In genomic region chr17:5430413-5430999, GRCh38 we compare ENCODE assay signal across 13 cellular contexts. TPM values are rescaled to one million over a fixed set of nuclear protein-coding genes. Genes with fewer than 3 reads are reported as not detected.
DNase-seq lines count a peak whose midpoint lies in the region; ATAC-seq, FAIRE-seq and TF ChIP-seq lines count a peak whose summit lies in the region.
"Had no signal": no experiment of that assay in that cellular context is flagged by ENCODE, and none has a peak within 500 bp of the region (broad histone marks: within the 10 kb centered on the region; RNA-seq: fewer than 3 reads in every experiment).

No MANE protein-coding gene starts in this region.

- 90% methylated on average over 3 of the region's 3 CpGs for WGBS in HepG2 (ENCODE audit: low lambda C conversion rate)

- TF ChIP-seq EP300 in HepG2 (IDR thresholded peaks at IDR 0.05; ENCODE audit: low read depth in 2 of 2, low read length in 2 of 2) (no peak), HepG2 (CRISPR knock-in tag; IDR thresholded peaks at IDR 0.05; ENCODE audit: borderline replicate concordance) (no peak)

- no peaks in the 10 kb centered on the region for H3K27me3 Mint-ChIP-seq in activated naive CD4-positive, alpha-beta T cell treated with anti-CD3 and anti-CD28 coated beads, Interleukin-2, amount 50 U/mL, for 24 hours
- H3K27me3 Mint-ChIP-seq in stimulated activated naive CD8-positive, alpha-beta T cell treated with anti-CD3 and anti-CD28 coated beads, Interleukin-15, amount 100 ng/mL, for 72 hours: no peaks in the 10 kb centered on the region

- no peaks in the 10 kb centered on the region for H3K9me3 Mint-ChIP-seq in activated naive CD4-positive, alpha-beta T cell treated with anti-CD3 and anti-CD28 coated beads, Interleukin-2, amount 50 U/mL, for 24 hours
- no peaks in the 10 kb centered on the region for H3K9me3 Mint-ChIP-seq in stimulated activated naive CD8-positive, alpha-beta T cell treated with anti-CD3 and anti-CD28 coated beads, Interleukin-15, amount 100 ng/mL, for 72 hours

- FAIRE-seq in HepG2 (lab: Jason Lieb, UNC): no peak
- FAIRE-seq: islet of Langerhans had no signal

- H3K27ac Mint-ChIP-seq in activated naive CD4-positive, alpha-beta T cell treated with anti-CD3 and anti-CD28 coated beads, Interleukin-2, amount 50 U/mL, for 24 hours: peak overlapping the region; percentile 65
- peak overlapping the region; percentile 64 to 81 for H3K27ac Mint-ChIP-seq in stimulated activated naive CD8-positive, alpha-beta T cell treated with anti-CD3 and anti-CD28 coated beads, Interleukin-15, amount 100 ng/mL, for 72 hours

- H3K9ac ChIP-seq in HepG2 (ENCODE audit: insufficient read depth, low read depth, low read length): no peak overlapping the region
- no peak overlapping the region for H3K9ac ChIP-seq in PC-3 (ENCODE audit: low read length)

- H3K9me3 ChIP-seq in HepG2 (ENCODE audit: low read length) (no peaks in the 10 kb centered on the region), PC-3 (ENCODE audit: low read length) (no peaks in the 10 kb centered on the region)

- H3F3A ChIP-seq in PC-3 (ENCODE audit: low read length, unreplicated experiment): peaks cover 4% of the 10 kb centered on the region

- H3K27ac ChIP-seq in HepG2 (ENCODE audit: extremely low read length, insufficient read depth, low read length) (no peak overlapping the region), PC-3 (ENCODE audit: low read length) (no peak overlapping the region)
- H3K27ac ChIP-seq: brain microvascular endothelial cell had no signal

- TF ChIP-seq CTCF in epithelial cell of esophagus (IDR thresholded peaks at IDR 0.05; ENCODE audit: insufficient read depth, low read depth, low read length, missing control alignments) (no peak), HepG2 (CRISPR knock-in tag; IDR thresholded peaks at IDR 0.05) (no peak), PC-3 (conservative IDR thresholded peaks at IDR 0.05; ENCODE audit: low read depth, low read length) (no peak)

- POLR2A ChIA-PET in HepG2 (lab: Yijun Ruan, JAX): interaction anchor here (1.6 to 5.4 kb wide), 2 partner anchors 9 to 11 kb away, joined by 5 to 30 read pairs; partner anchors contain the start of genes C1QBP, NUP88 and RPAIN
- POLR2A ChIA-PET in PC-3 (lab: Charles Lee; ENCODE audit: unreplicated experiment): interaction anchor here (0.7 kb wide), 1 partner anchor 1722 kb away, joined by 23 read pairs; no protein-coding TSS in a partner anchor

- no peaks in the 10 kb centered on the region for H3K27me3 ChIP-seq in HepG2 (ENCODE audit: control insufficient read depth in 1 of 2, insufficient read depth in 2 of 2, low read length in 2 of 2)
- no peaks in the 10 kb centered on the region for H3K27me3 ChIP-seq in PC-3 (ENCODE audit: low read length)
- H3K27me3 ChIP-seq: brain microvascular endothelial cell had no signal

- CTCF ChIA-PET in HepG2 (lab: Yijun Ruan, JAX; ENCODE audit: low intra/inter-chr PET ratio, low total read pairs) (no interaction called here), PC-3 (lab: Charles Lee) (interaction anchor here (0.7 kb wide), 1 partner anchor 1087 kb away, joined by 14 read pairs; no protein-coding TSS in a partner anchor)

- BruUV-seq in HepG2 (replicated peaks; lab: Mats Ljungman, UMichigan) (no TSS peak), PC-3 (replicated peaks; lab: Mats Ljungman, UMichigan) (no TSS peak)

- no peaks in the 10 kb centered on the region for H3K9me2 ChIP-seq in PC-3 (replicated peaks; ENCODE audit: low read length)

- intact Hi-C loops in HepG2 (cut with micrococcal nuclease; ENCODE audit: unreplicated experiment): no loop called here
- intact Hi-C loops in PC-3 (cut with micrococcal nuclease): no loop called here

- H3K4me3 ChIP-seq in epithelial cell of esophagus (ENCODE audit: low read length) (no peak overlapping the region), HepG2 (replicated peaks in 1 of 3; ENCODE audit: insufficient read depth in 1 of 3, low read depth in 2 of 3, low read length in 3 of 3) (no peak overlapping the region), PC-3 (ENCODE audit: low read length) (no peak overlapping the region)

- H3K79me2 ChIP-seq in HepG2 (ENCODE audit: insufficient read depth, low read length) (peaks cover 11% of the 10 kb centered on the region), PC-3 (ENCODE audit: low read length) (peaks cover 9% of the 10 kb centered on the region)

- H4K20me1 ChIP-seq in HepG2 (ENCODE audit: insufficient read depth, low read length) (peaks cover 3% of the 10 kb centered on the region; the same call in 1 of the 2 replicates), PC-3 (ENCODE audit: low read length) (peaks cover 5% of the 10 kb centered on the region; the same call in 1 of the 2 replicates)

- H3K4me1 ChIP-seq in HepG2 (ENCODE audit: insufficient read depth, low read length): peaks cover 13% of the 10 kb centered on the region
- no peaks in the 10 kb centered on the region for H3K4me1 ChIP-seq in PC-3 (ENCODE audit: insufficient read depth, low read length)

- H3K4me1 Mint-ChIP-seq in activated naive CD4-positive, alpha-beta T cell treated with anti-CD3 and anti-CD28 coated beads, Interleukin-2, amount 50 U/mL, for 24 hours: peaks cover 9% of the 10 kb centered on the region
- peaks cover 28% of the 10 kb centered on the region for H3K4me1 Mint-ChIP-seq in stimulated activated naive CD8-positive, alpha-beta T cell treated with anti-CD3 and anti-CD28 coated beads, Interleukin-15, amount 100 ng/mL, for 72 hours

- peaks cover 9% of the 10 kb centered on the region for H3K36me3 Mint-ChIP-seq in activated naive CD4-positive, alpha-beta T cell treated with anti-CD3 and anti-CD28 coated beads, Interleukin-2, amount 50 U/mL, for 24 hours

- TF ChIP-seq POLR2A in HepG2 (IDR thresholded peaks at IDR 0.05; ENCODE audit: insufficient read depth in 1 of 2, low read depth in 2 of 2, low read length in 2 of 2): no peak

- H3K4me3 Mint-ChIP-seq in activated naive CD4-positive, alpha-beta T cell treated with anti-CD3 and anti-CD28 coated beads, Interleukin-2, amount 50 U/mL, for 24 hours: no peak overlapping the region
- H3K4me3 Mint-ChIP-seq in stimulated activated naive CD8-positive, alpha-beta T cell treated with anti-CD3 and anti-CD28 coated beads, Interleukin-15, amount 100 ng/mL, for 72 hours: no peak overlapping the region

- no peak for DNase-seq in activated naive CD4-positive, alpha-beta T cell treated with Interleukin-2 at 50 U/mL for 16 hours
- peak; percentile 38 for DNase-seq in epithelial cell of esophagus (ENCODE audit: low read depth)
- no peak for DNase-seq in stimulated activated naive CD8-positive, alpha-beta T cell treated with anti-CD3 and anti-CD28 coated beads, Interleukin-15, amount 100 ng/mL, for 72 hours
- no peak for DNase-seq in HepG2 (ENCODE audit: low spot score)
- no peak for DNase-seq in PC-3
- DNase-seq: brain microvascular endothelial cell; GF-D8; NCI-H1694; NCI-H526; stimulated activated CD4-positive, alpha-beta T cell treated with anti-CD3 and anti-CD28 coated beads, Interleukin-12 subunit alpha, Interleukin-12 subunit beta, amount 100 ng/mL, for 4 hours had no signal

- in situ Hi-C loops in HepG2 (cut with HindIII; ENCODE audit: extremely low pct_ligation_motif_present, low pct_unique_long_range_greater_than_20kb): no loop called here

- peaks cover 34 to 78% of the 10 kb centered on the region in 2 experiments for H3K36me3 ChIP-seq in HepG2 (replicated peaks in 1 of 2; ENCODE audit: control insufficient read depth in 1 of 2, insufficient read depth in 2 of 2, low read length in 2 of 2)
- H3K36me3 ChIP-seq in PC-3 (ENCODE audit: low read depth, low read length): peaks cover 44% of the 10 kb centered on the region

- H3K4me2 ChIP-seq in HepG2 (ENCODE audit: low read depth, low read length): no peak overlapping the region
- no peak overlapping the region for H3K4me2 ChIP-seq in PC-3 (ENCODE audit: low read length)

- no peak for ATAC-seq in stimulated activated naive CD8-positive, alpha-beta T cell treated with anti-CD3 and anti-CD28 coated beads, Interleukin-15, amount 100 ng/mL, for 72 hours
- ATAC-seq in HepG2 (no peak), PC-3 (no peak)
- ATAC-seq: activated CD4-positive, CD25-positive, alpha-beta regulatory T cell treated with anti-CD3 and anti-CD28 coated beads, Interleukin-2, amount 50 U/mL, for 24 hours had no signal

- no peak for TF ChIP-seq RAD21 in HepG2 (CRISPR knock-in tag; IDR thresholded peaks at IDR 0.05)

- H2AFZ ChIP-seq in HepG2 (ENCODE audit: low read length): no peak overlapping the region
- H2AFZ ChIP-seq in PC-3 (ENCODE audit: low read length): no peak overlapping the region

RNA-seq across cellular contexts. Expression of gene C1QBP, which starts 8.4 kb away (rescaled TPM):
- 631 and 680 TPM in 2 replicates for total RNA-seq in HepG2 (2016; rRNA removed; fragmentation: Illumina TruSeq; extraction: Trizol)
- 223 and 253 TPM in 2 replicates for total RNA-seq in HepG2 (2016; cell fraction: cytosol; rRNA removed; fragmentation: Illumina TruSeq; extraction: Trizol; ENCODE audit: low read depth)
- 605 and 675 TPM in 2 replicates for total RNA-seq in HepG2 (2016; cell fraction: insoluble cytoplasmic fraction; rRNA removed; fragmentation: Illumina TruSeq; extraction: Trizol)
- total RNA-seq in HepG2 (2016; cell fraction: membrane; rRNA removed; fragmentation: Illumina TruSeq; extraction: Trizol): 338 and 363 TPM in 2 replicates
- total RNA-seq in HepG2 (2016; cell fraction: nucleus; rRNA removed; fragmentation: Illumina TruSeq; extraction: Trizol): 227 and 273 TPM in 2 replicates
- polyA plus RNA-seq in HepG2 (2011; rRNA removed): 143 and 219 TPM in 2 replicates
- polyA plus RNA-seq in HepG2 (2011; cell fraction: cytosol; rRNA removed): 153 and 205 TPM in 2 replicates
- polyA plus RNA-seq in HepG2 (2011; cell fraction: nucleus; rRNA removed): 59.5 and 75.2 TPM in 2 replicates
- 262 and 271 TPM in 2 replicates for polyA plus RNA-seq in HepG2 (2012)
- 208 and 216 TPM in 2 replicates for polyA plus RNA-seq in HepG2 (2016; cell fraction: cytosol; fragmentation: Illumina TruSeq; extraction: Trizol; ENCODE audit: low read depth)
- 559 and 587 TPM in 2 replicates for polyA plus RNA-seq in HepG2 (2016; cell fraction: insoluble cytoplasmic fraction; fragmentation: Illumina TruSeq; extraction: Trizol; ENCODE audit: low read depth)
- polyA plus RNA-seq in HepG2 (2016; cell fraction: membrane; fragmentation: Illumina TruSeq; extraction: Trizol; ENCODE audit: low read depth): 287 and 298 TPM in 2 replicates
- polyA plus RNA-seq in HepG2 (2016; cell fraction: nucleus; fragmentation: Illumina TruSeq; extraction: Trizol; ENCODE audit: insufficient read depth, low read depth): 354 and 385 TPM in 2 replicates
- polyA minus RNA-seq in HepG2 (2011; rRNA and poly(A)+ RNA removed; ENCODE audit: low replicate concordance): 48.7 and 110 TPM in 2 replicates
- polyA minus RNA-seq in HepG2 (2011; cell fraction: cytosol; rRNA and poly(A)+ RNA removed): 109 and 144 TPM in 2 replicates
- 43.8 and 49.1 TPM in 2 replicates for polyA minus RNA-seq in HepG2 (2011; cell fraction: nucleus; rRNA and poly(A)+ RNA removed)
- 303 and 308 TPM in 2 replicates for total RNA-seq in PC-3 (2014; rRNA removed)

RNA-seq across cellular contexts. Expression of gene RPAIN, which starts 10.5 kb away (rescaled TPM):
- total RNA-seq in HepG2 (2016; rRNA removed; fragmentation: Illumina TruSeq; extraction: Trizol): 54.7 and 58.5 TPM in 2 replicates
- 16.2 and 18.9 TPM in 2 replicates for total RNA-seq in HepG2 (2016; cell fraction: cytosol; rRNA removed; fragmentation: Illumina TruSeq; extraction: Trizol; ENCODE audit: low read depth)
- 54.9 and 62.0 TPM in 2 replicates for total RNA-seq in HepG2 (2016; cell fraction: insoluble cytoplasmic fraction; rRNA removed; fragmentation: Illumina TruSeq; extraction: Trizol)
- 22.7 and 27.6 TPM in 2 replicates for total RNA-seq in HepG2 (2016; cell fraction: membrane; rRNA removed; fragmentation: Illumina TruSeq; extraction: Trizol)
- total RNA-seq in HepG2 (2016; cell fraction: nucleus; rRNA removed; fragmentation: Illumina TruSeq; extraction: Trizol): 50.9 and 60.8 TPM in 2 replicates
- 36.3 and 42.1 TPM in 2 replicates for polyA plus RNA-seq in HepG2 (2011; rRNA removed)
- polyA plus RNA-seq in HepG2 (2011; cell fraction: cytosol; rRNA removed): 26.3 and 28.2 TPM in 2 replicates
- 40.9 and 53.2 TPM in 2 replicates for polyA plus RNA-seq in HepG2 (2011; cell fraction: nucleus; rRNA removed)
- 28.1 and 30.8 TPM in 2 replicates for polyA plus RNA-seq in HepG2 (2012)
- 10.1 TPM in 2 replicates for polyA plus RNA-seq in HepG2 (2016; cell fraction: cytosol; fragmentation: Illumina TruSeq; extraction: Trizol; ENCODE audit: low read depth)
- polyA plus RNA-seq in HepG2 (2016; cell fraction: insoluble cytoplasmic fraction; fragmentation: Illumina TruSeq; extraction: Trizol; ENCODE audit: low read depth): 44.0 and 48.5 TPM in 2 replicates
- polyA plus RNA-seq in HepG2 (2016; cell fraction: membrane; fragmentation: Illumina TruSeq; extraction: Trizol; ENCODE audit: low read depth): 14.2 and 15.2 TPM in 2 replicates
- polyA plus RNA-seq in HepG2 (2016; cell fraction: nucleus; fragmentation: Illumina TruSeq; extraction: Trizol; ENCODE audit: insufficient read depth, low read depth): 80.1 and 81.6 TPM in 2 replicates
- 19.9 and 28.3 TPM in 2 replicates for polyA minus RNA-seq in HepG2 (2011; rRNA and poly(A)+ RNA removed; ENCODE audit: low replicate concordance)
- 7.7 and 10.6 TPM in 2 replicates for polyA minus RNA-seq in HepG2 (2011; cell fraction: cytosol; rRNA and poly(A)+ RNA removed)
- 50.2 and 57.8 TPM in 2 replicates for polyA minus RNA-seq in HepG2 (2011; cell fraction: nucleus; rRNA and poly(A)+ RNA removed)
- 46.1 and 47.9 TPM in 2 replicates for total RNA-seq in PC-3 (2014; rRNA removed)

RNA-seq across cellular contexts. Expression of gene NUP88, which starts 11.0 kb away (rescaled TPM):
- total RNA-seq in HepG2 (2016; rRNA removed; fragmentation: Illumina TruSeq; extraction: Trizol): 130 and 170 TPM in 2 replicates
- 30.4 and 32.6 TPM in 2 replicates for total RNA-seq in HepG2 (2016; cell fraction: cytosol; rRNA removed; fragmentation: Illumina TruSeq; extraction: Trizol; ENCODE audit: low read depth)
- 132 and 163 TPM in 2 replicates for total RNA-seq in HepG2 (2016; cell fraction: insoluble cytoplasmic fraction; rRNA removed; fragmentation: Illumina TruSeq; extraction: Trizol)
- total RNA-seq in HepG2 (2016; cell fraction: membrane; rRNA removed; fragmentation: Illumina TruSeq; extraction: Trizol): 54.6 and 60.9 TPM in 2 replicates
- total RNA-seq in HepG2 (2016; cell fraction: nucleus; rRNA removed; fragmentation: Illumina TruSeq; extraction: Trizol): 87.9 and 98.8 TPM in 2 replicates
- polyA plus RNA-seq in HepG2 (2011; rRNA removed): 39.5 and 48.2 TPM in 2 replicates
- 35.2 and 42.9 TPM in 2 replicates for polyA plus RNA-seq in HepG2 (2011; cell fraction: cytosol; rRNA removed)
- polyA plus RNA-seq in HepG2 (2011; cell fraction: nucleus; rRNA removed): 42.5 and 45.9 TPM in 2 replicates
- polyA plus RNA-seq in HepG2 (2012): 39.2 and 40.9 TPM in 2 replicates
- polyA plus RNA-seq in HepG2 (2016; cell fraction: cytosol; fragmentation: Illumina TruSeq; extraction: Trizol; ENCODE audit: low read depth): 17.3 and 19.0 TPM in 2 replicates
- polyA plus RNA-seq in HepG2 (2016; cell fraction: insoluble cytoplasmic fraction; fragmentation: Illumina TruSeq; extraction: Trizol; ENCODE audit: low read depth): 131 and 155 TPM in 2 replicates
- 25.3 and 31.8 TPM in 2 replicates for polyA plus RNA-seq in HepG2 (2016; cell fraction: membrane; fragmentation: Illumina TruSeq; extraction: Trizol; ENCODE audit: low read depth)
- polyA plus RNA-seq in HepG2 (2016; cell fraction: nucleus; fragmentation: Illumina TruSeq; extraction: Trizol; ENCODE audit: insufficient read depth, low read depth): 71.1 and 89.9 TPM in 2 replicates
- polyA minus RNA-seq in HepG2 (2011; rRNA and poly(A)+ RNA removed; ENCODE audit: low replicate concordance): 74.6 and 180 TPM in 2 replicates
- 43.0 and 46.7 TPM in 2 replicates for polyA minus RNA-seq in HepG2 (2011; cell fraction: cytosol; rRNA and poly(A)+ RNA removed)
- 105 and 113 TPM in 2 replicates for polyA minus RNA-seq in HepG2 (2011; cell fraction: nucleus; rRNA and poly(A)+ RNA removed)
- 83.6 and 103 TPM in 2 replicates for total RNA-seq in PC-3 (2014; rRNA removed)

RNA-seq across cellular contexts. Expression of gene DHX33, which starts 38.3 kb away (rescaled TPM):
- total RNA-seq in HepG2 (2016; rRNA removed; fragmentation: Illumina TruSeq; extraction: Trizol): 20.1 and 34.8 TPM in 2 replicates
- 12.8 and 14.6 TPM in 2 replicates for total RNA-seq in HepG2 (2016; cell fraction: cytosol; rRNA removed; fragmentation: Illumina TruSeq; extraction: Trizol; ENCODE audit: low read depth)
- 20.9 and 31.1 TPM in 2 replicates for total RNA-seq in HepG2 (2016; cell fraction: insoluble cytoplasmic fraction; rRNA removed; fragmentation: Illumina TruSeq; extraction: Trizol)
- 16.8 and 16.9 TPM in 2 replicates for total RNA-seq in HepG2 (2016; cell fraction: membrane; rRNA removed; fragmentation: Illumina TruSeq; extraction: Trizol)
- 20.4 and 22.7 TPM in 2 replicates for total RNA-seq in HepG2 (2016; cell fraction: nucleus; rRNA removed; fragmentation: Illumina TruSeq; extraction: Trizol)
- polyA plus RNA-seq in HepG2 (2011; rRNA removed): 15.5 and 18.4 TPM in 2 replicates
- 11.2 and 12.3 TPM in 2 replicates for polyA plus RNA-seq in HepG2 (2011; cell fraction: cytosol; rRNA removed)
- 20.2 and 22.4 TPM in 2 replicates for polyA plus RNA-seq in HepG2 (2011; cell fraction: nucleus; rRNA removed)
- polyA plus RNA-seq in HepG2 (2012): 15.6 and 16.6 TPM in 2 replicates
- 1.8 TPM in 2 replicates for polyA plus RNA-seq in HepG2 (2016; cell fraction: cytosol; fragmentation: Illumina TruSeq; extraction: Trizol; ENCODE audit: low read depth)
- 29.3 and 33.3 TPM in 2 replicates for polyA plus RNA-seq in HepG2 (2016; cell fraction: insoluble cytoplasmic fraction; fragmentation: Illumina TruSeq; extraction: Trizol; ENCODE audit: low read depth)
- 7.2 TPM in 2 replicates for polyA plus RNA-seq in HepG2 (2016; cell fraction: membrane; fragmentation: Illumina TruSeq; extraction: Trizol; ENCODE audit: low read depth)
- polyA plus RNA-seq in HepG2 (2016; cell fraction: nucleus; fragmentation: Illumina TruSeq; extraction: Trizol; ENCODE audit: insufficient read depth, low read depth): 46.3 and 53.5 TPM in 2 replicates
- polyA minus RNA-seq in HepG2 (2011; rRNA and poly(A)+ RNA removed; ENCODE audit: low replicate concordance): 44.5 and 49.7 TPM in 2 replicates
- 17.9 and 18.8 TPM in 2 replicates for polyA minus RNA-seq in HepG2 (2011; cell fraction: cytosol; rRNA and poly(A)+ RNA removed)
- 14.9 and 15.3 TPM in 2 replicates for polyA minus RNA-seq in HepG2 (2011; cell fraction: nucleus; rRNA and poly(A)+ RNA removed)
- total RNA-seq in PC-3 (2014; rRNA removed): 12.6 and 14.2 TPM in 2 replicates

RNA-seq across cellular contexts. Expression of gene DERL2, which starts 55.5 kb away (rescaled TPM):
- total RNA-seq in HepG2 (2016; rRNA removed; fragmentation: Illumina TruSeq; extraction: Trizol): 41.4 and 59.3 TPM in 2 replicates
- 25.6 and 28.7 TPM in 2 replicates for total RNA-seq in HepG2 (2016; cell fraction: cytosol; rRNA removed; fragmentation: Illumina TruSeq; extraction: Trizol; ENCODE audit: low read depth)
- 38.6 and 66.1 TPM in 2 replicates for total RNA-seq in HepG2 (2016; cell fraction: insoluble cytoplasmic fraction; rRNA removed; fragmentation: Illumina TruSeq; extraction: Trizol)
- 33.6 and 39.9 TPM in 2 replicates for total RNA-seq in HepG2 (2016; cell fraction: membrane; rRNA removed; fragmentation: Illumina TruSeq; extraction: Trizol)
- total RNA-seq in HepG2 (2016; cell fraction: nucleus; rRNA removed; fragmentation: Illumina TruSeq; extraction: Trizol): 60.7 and 77.4 TPM in 2 replicates
- polyA plus RNA-seq in HepG2 (2011; rRNA removed): 59.0 and 65.2 TPM in 2 replicates
- polyA plus RNA-seq in HepG2 (2011; cell fraction: cytosol; rRNA removed): 34.0 and 50.7 TPM in 2 replicates
- polyA plus RNA-seq in HepG2 (2011; cell fraction: nucleus; rRNA removed): 63.2 and 65.1 TPM in 2 replicates
- 36.4 and 42.5 TPM in 2 replicates for polyA plus RNA-seq in HepG2 (2012)
- 37.6 and 45.6 TPM in 2 replicates for polyA plus RNA-seq in HepG2 (2016; cell fraction: cytosol; fragmentation: Illumina TruSeq; extraction: Trizol; ENCODE audit: low read depth)
- polyA plus RNA-seq in HepG2 (2016; cell fraction: insoluble cytoplasmic fraction; fragmentation: Illumina TruSeq; extraction: Trizol; ENCODE audit: low read depth): 43.9 and 63.4 TPM in 2 replicates
- polyA plus RNA-seq in HepG2 (2016; cell fraction: membrane; fragmentation: Illumina TruSeq; extraction: Trizol; ENCODE audit: low read depth): 36.3 and 44.4 TPM in 2 replicates
- 159 and 169 TPM in 2 replicates for polyA plus RNA-seq in HepG2 (2016; cell fraction: nucleus; fragmentation: Illumina TruSeq; extraction: Trizol; ENCODE audit: insufficient read depth, low read depth)
- polyA minus RNA-seq in HepG2 (2011; rRNA and poly(A)+ RNA removed; ENCODE audit: low replicate concordance): 21.7 and 35.4 TPM in 2 replicates
- polyA minus RNA-seq in HepG2 (2011; cell fraction: cytosol; rRNA and poly(A)+ RNA removed): 22.2 and 22.9 TPM in 2 replicates
- polyA minus RNA-seq in HepG2 (2011; cell fraction: nucleus; rRNA and poly(A)+ RNA removed): 54.3 and 57.7 TPM in 2 replicates
- total RNA-seq in PC-3 (2014; rRNA removed): 18.1 and 38.7 TPM in 2 replicates
